In the genomic region with DNA sequence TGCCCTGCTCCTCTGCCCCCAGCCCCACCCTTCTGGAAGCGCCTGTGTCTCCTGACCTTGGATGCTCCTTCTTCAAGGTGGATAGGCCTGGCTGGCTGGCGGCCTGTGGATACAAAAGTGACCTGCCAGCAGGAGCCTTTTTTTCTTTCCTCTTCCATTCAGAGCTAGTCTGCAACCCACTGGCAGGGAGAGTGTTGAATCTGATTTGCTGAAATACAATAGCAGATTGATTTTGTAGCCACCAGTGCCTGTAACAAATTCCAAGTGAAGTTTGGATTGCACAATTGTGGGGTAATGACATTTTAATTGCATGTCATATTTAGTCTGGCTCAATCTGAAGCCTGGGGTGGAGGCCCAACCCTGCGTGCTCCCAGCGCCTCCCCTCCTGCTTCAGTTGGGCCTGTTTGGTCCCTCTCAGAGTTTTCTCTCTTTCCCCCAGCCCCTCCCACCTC, we compare ENCODE assay signal across 16 cellular contexts.
DNase-seq lines count a peak whose midpoint lies in the region; ATAC-seq and FAIRE-seq lines count a peak whose summit lies in the region.
"Had no signal": no experiment of that assay in that cellular context is flagged by ENCODE, and none has a peak within 500 bp of the region (broad histone marks: within the 10 kb centered on the region; RNA-seq: fewer than 3 reads in every experiment).

No MANE protein-coding gene starts in this region.

- H3K27ac ChIP-seq in small intestine (ENCODE audit: low read depth in 1 of 2, low read length in 1 of 2) = no peak overlapping the region
- H3K27ac ChIP-seq: A549, coronary artery, vagina, WERI-Rb-1 had no signal

- H3K4me3 Mint-ChIP-seq in stimulated activated naive CD8-positive, alpha-beta T cell treated with anti-CD3 and anti-CD28 coated beads, Interleukin-15, amount 100 ng/mL, for 72 hours = no peak overlapping the region
- H3K4me3 Mint-ChIP-seq: neural crest cell had no signal

- no peak overlapping the region for H3K27ac Mint-ChIP-seq in stimulated activated naive CD8-positive, alpha-beta T cell treated with anti-CD3 and anti-CD28 coated beads, Interleukin-15, amount 100 ng/mL, for 72 hours

- no peaks in the 10 kb centered on the region for H3K27me3 ChIP-seq in small intestine (ENCODE audit: control insufficient read depth in 2 of 2, insufficient read depth in 2 of 2, low read length in 2 of 2)
- H3K27me3 ChIP-seq: vagina had no signal

- H3K4me3 ChIP-seq in small intestine (ENCODE audit: low read depth in 1 of 2, low read length in 2 of 2) = no peak overlapping the region
- H3K4me3 ChIP-seq: A549, coronary artery, vagina had no signal

- DNase-seq in NCI-H146 (lab: John Stamatoyannopoulos, UW) (peak; percentile 7), NCI-H146 treated with DMSO at 0.1 percent for 48 hours (lab: John Stamatoyannopoulos, UW; ENCODE audit: unreplicated experiment) (no peak), NOMO-1 treated with dmso at 0.1 percent for 144 hours (lab: John Stamatoyannopoulos, UW; ENCODE audit: unreplicated experiment) (peak; percentile 20), left cardiac atrium (peak; percentile 34), small intestine (peak; percentile 68), GOT3 (lab: John Stamatoyannopoulos, UW) (no peak), middle frontal gyrus (ENCODE audit: extremely low spot score, low spot score) (no peak)
- no peak for DNase-seq in stimulated activated naive CD8-positive, alpha-beta T cell treated with anti-CD3 and anti-CD28 coated beads, Interleukin-15, amount 100 ng/mL, for 72 hours
- DNase-seq: activated CD8-positive, alpha-beta memory T cell treated with anti-CD3 and anti-CD28 coated beads, Interleukin-2, amount 50 U/mL, for 4 hours; DMS79 treated with DMSO at 0.1 percent for 48 hours; foreskin melanocyte; WERI-Rb-1 had no signal

- 10 to 46% (median 35%) methylated on average over 4 of the region's 4 CpGs for WGBS in small intestine, 3 donors

- no peak for FAIRE-seq in small intestine (lab: Jason Lieb, UNC)
- FAIRE-seq: A549 had no signal

- H3K4me1 Mint-ChIP-seq in stimulated activated naive CD8-positive, alpha-beta T cell treated with anti-CD3 and anti-CD28 coated beads, Interleukin-15, amount 100 ng/mL, for 72 hours = peaks cover 12% of the 10 kb centered on the region

- peaks cover 2% of the 10 kb centered on the region in 2 donors for H3K4me1 ChIP-seq in small intestine (ENCODE audit: control insufficient read depth in 2 of 2, insufficient read depth in 1 of 2, low read depth in 1 of 2, low read length in 1 of 2)

- H3K9me3 ChIP-seq in small intestine (ENCODE audit: control insufficient read depth, low read depth) = no peaks in the 10 kb centered on the region
- H3K9me3 ChIP-seq: A549, vagina had no signal

- peaks cover 25% of the 10 kb centered on the region for H3K27me3 Mint-ChIP-seq in stimulated activated naive CD8-positive, alpha-beta T cell treated with anti-CD3 and anti-CD28 coated beads, Interleukin-15, amount 100 ng/mL, for 72 hours

- H3K9me3 Mint-ChIP-seq in stimulated activated naive CD8-positive, alpha-beta T cell treated with anti-CD3 and anti-CD28 coated beads, Interleukin-15, amount 100 ng/mL, for 72 hours = no peaks in the 10 kb centered on the region
- H3K9me3 Mint-ChIP-seq: neural crest cell had no signal

- ATAC-seq in left cardiac atrium = peak; percentile 70 to 76
- ATAC-seq in stimulated activated naive CD8-positive, alpha-beta T cell treated with anti-CD3 and anti-CD28 coated beads, Interleukin-15, amount 100 ng/mL, for 72 hours = no peak
- ATAC-seq: A549 had no signal

- intact Hi-C loops in left cardiac atrium (cut with DNase I) = no loop called here

- no peaks in the 10 kb centered on the region for H3K36me3 ChIP-seq in small intestine (ENCODE audit: control insufficient read depth in 2 of 2, insufficient read depth in 2 of 2, low read length in 2 of 2)
- H3K36me3 ChIP-seq: vagina, WERI-Rb-1 had no signal

Comparison
In these comparisons a context has a peak if more than half of its experiments do, and no peak if none do; other contexts are left out.
1. DNase-seq: peak in NCI-H146 (single experiment), NOMO-1 treated with dmso at 0.1 percent for 144 hours (single experiment), left cardiac atrium (single experiment) and small intestine (single experiment); none in NCI-H146 treated with DMSO at 0.1 percent for 48 hours (single experiment), GOT3 (single experiment), stimulated activated naive CD8-positive, alpha-beta T cell treated with anti-CD3 and anti-CD28 coated beads, Interleukin-15, amount 100 ng/mL, for 72 hours (0 of 2) and middle frontal gyrus (single experiment).